In genomic region chr3:39178553-39178952, GRCh38 we compare ENCODE assay signal across 8 cellular contexts. TPM values are rescaled to one million over a fixed set of nuclear protein-coding genes. Genes with fewer than 3 reads are reported as not detected.
A peak's percentile ranks its signal among the peaks of the same experiment; 100 is the strongest.
DNase-seq lines count a peak whose midpoint lies in the region; TF ChIP-seq lines count a peak whose summit lies in the region.

No MANE protein-coding gene starts in this region.

- H3K27me3 Mint-ChIP-seq in CD14-positive monocyte (ENCODE audit: low read depth in 3 of 3): peaks cover 16 to 19% (median 19%) of the 10 kb centered on the region in 3 donors

- H3K27ac ChIP-seq in effector memory CD4-positive, alpha-beta T cell (ENCODE audit: insufficient read depth, low read length, poor library complexity, severe bottlenecking): no peak overlapping the region

- H3K27me3 ChIP-seq in effector memory CD4-positive, alpha-beta T cell (replicated peaks; ENCODE audit: control insufficient read depth, insufficient read depth, low read length, poor library complexity, severe bottlenecking): no peaks in the 10 kb centered on the region
- no peaks in the 10 kb centered on the region for H3K27me3 ChIP-seq in neuron (ENCODE audit: insufficient read depth, low read length)

- H3K9me3 Mint-ChIP-seq in CD14-positive monocyte: peaks cover 0 to 3% (median 0%) of the 10 kb centered on the region in 7 donors

- no peaks in the 10 kb centered on the region for H3K9me3 ChIP-seq in effector memory CD4-positive, alpha-beta T cell (ENCODE audit: control insufficient read depth, low read length)
- no peaks in the 10 kb centered on the region for H3K9me3 ChIP-seq in neuron (ENCODE audit: low read length)

- DNase-seq in CD14-positive monocyte (ENCODE audit: low spot score) (no peak), NB4 (ENCODE audit: low read depth) (no peak), foreskin melanocyte (no peak), posterior vena cava (ENCODE audit: low spot score) (no peak), SIG-M5 treated with dmso at 0.1 percent for 504 hours (lab: John Stamatoyannopoulos, UW; ENCODE audit: unreplicated experiment) (no peak), NCI-H510A (lab: John Stamatoyannopoulos, UW) (no peak)
- no peak for DNase-seq in effector memory CD4-positive, alpha-beta T cell

- H3K4me3 ChIP-seq in NB4 (ENCODE audit: low read depth, low read length): peak overlapping the region; percentile 56
- H3K4me3 ChIP-seq in effector memory CD4-positive, alpha-beta T cell (ENCODE audit: insufficient read depth, low read depth, low read length, poor library complexity, severe bottlenecking): peak overlapping the region; percentile 48
- H3K4me3 ChIP-seq in neuron (ENCODE audit: low read length): peak overlapping the region; percentile 54

- no peak overlapping the region for H2AFZ ChIP-seq in neuron (ENCODE audit: low read depth, low read length)

- peaks cover 24% of the 10 kb centered on the region for H3K4me1 ChIP-seq in effector memory CD4-positive, alpha-beta T cell (ENCODE audit: control insufficient read depth, insufficient read depth, low read length, poor library complexity, severe bottlenecking)
- H3K4me1 ChIP-seq in neuron (ENCODE audit: insufficient read depth, low read length): peaks cover 29% of the 10 kb centered on the region

- H3K4me3 Mint-ChIP-seq in CD14-positive monocyte: peak overlapping the region; percentile 55 to 71

- no peak for TF ChIP-seq CTCF in CD14-positive monocyte (IDR thresholded peaks at IDR 0.05)
- TF ChIP-seq CTCF in NB4 (IDR thresholded peaks at IDR 0.05; ENCODE audit: low read depth, low read length): no peak

- H3K36me3 Mint-ChIP-seq in CD14-positive monocyte: peaks cover 3 to 10% of the 10 kb centered on the region in 2 donors

- H3K4me1 Mint-ChIP-seq in CD14-positive monocyte: peaks cover 31% of the 10 kb centered on the region

- H3K27ac Mint-ChIP-seq in CD14-positive monocyte: peak overlapping the region in 6 of 7 donors; percentile 55 to 93 (median 87)

- TF ChIP-seq POLR2A in NB4 (IDR thresholded peaks at IDR 0.05; ENCODE audit: extremely low read depth, insufficient read length): no peak

- H3K36me3 ChIP-seq in effector memory CD4-positive, alpha-beta T cell (ENCODE audit: control insufficient read depth, insufficient read depth, low read length): no peaks in the 10 kb centered on the region
- no peaks in the 10 kb centered on the region for H3K36me3 ChIP-seq in neuron (ENCODE audit: insufficient read depth, low read length)

- intact Hi-C loops in CD14-positive monocyte (cut with micrococcal nuclease): loop anchor here (5.0 kb wide), 2 partner anchors 36 to 71 kb away; partner anchors contain the start of genes GORASP1 (in 1 of the 2) and TTC21A (in 1 of the 2)
- intact Hi-C loops in posterior vena cava (cut with DNase I): loop anchor here in 1 of 2 donors (10.0 kb wide), 1 partner anchor 1254 kb away; no protein-coding TSS in a partner anchor

RNA-seq across cellular contexts. Expression of gene XIRP1, which starts 13.8 kb away (rescaled TPM):
- not detected for polyA plus RNA-seq in CD14-positive monocyte
- 1 to 10 TPM in 1 of 2 donors, under 1 TPM in 1; 0.23 to 7.1 TPM for total RNA-seq in posterior vena cava

RNA-seq across cellular contexts. Expression of gene CSRNP1, which starts 25.2 kb away (rescaled TPM):
- polyA plus RNA-seq in CD14-positive monocyte: 100 to 1,000 TPM; 104 to 113 TPM
- total RNA-seq in posterior vena cava: 10 to 100 TPM; 23.5 to 61.4 TPM
